18 cellular contexts compared by ENCODE assay signal in genomic region chr18:8745355-8746014, GRCh38. TPM values are rescaled to one million over a fixed set of nuclear protein-coding genes. Genes with fewer than 3 reads are reported as not detected.
A peak's percentile ranks its signal among the peaks of the same experiment; 100 is the strongest.
DNase-seq lines count a peak whose midpoint lies in the region; ATAC-seq and TF ChIP-seq lines count a peak whose summit lies in the region.
"Had no signal": no experiment of that assay in that cellular context is flagged by ENCODE, and none has a peak within 500 bp of the region (broad histone marks: within the 10 kb centered on the region; RNA-seq: fewer than 3 reads in every experiment).

No MANE protein-coding gene starts in this region.

- H3K79me2 ChIP-seq in OCI-LY1 (ENCODE audit: insufficient read depth, low read length) = no peaks in the 10 kb centered on the region

- no peak for TF ChIP-seq CTCF in OCI-LY1 (IDR thresholded peaks at IDR 0.05; ENCODE audit: low read length)

- H4K20me1 ChIP-seq in BLaER1 = peaks cover 85% of the 10 kb centered on the region
- no peaks in the 10 kb centered on the region for H4K20me1 ChIP-seq in OCI-LY1 (ENCODE audit: insufficient read depth, low read length)

- peaks cover 24 to 52% (median 45%) of the 10 kb centered on the region in 4 donors for H3K4me1 Mint-ChIP-seq in naive thymus-derived CD8-positive, alpha-beta T cell

- H2AFZ ChIP-seq in OCI-LY1 (ENCODE audit: low read length) = no peak overlapping the region

- peaks cover 0 to 3% (median 0%) of the 10 kb centered on the region in 5 donors for H3K27me3 Mint-ChIP-seq in naive thymus-derived CD8-positive, alpha-beta T cell
- H3K27me3 Mint-ChIP-seq: T-helper 17 cell had no signal

- POLR2A ChIA-PET in naive thymus-derived CD8-positive, alpha-beta T cell (lab: Charles Lee) = interaction anchor here (1.1 kb wide), 1 partner anchor 8 kb away, joined by 4 read pairs; no protein-coding TSS in a partner anchor

- in situ Hi-C loops in KBM-7 (cut with MboI; ENCODE audit: low pct_unique_long_range_greater_than_20kb, low sequenced_read_pairs) = no loop called here

- H3K36me3 ChIP-seq in BLaER1 = peaks cover 97% of the 10 kb centered on the region
- peaks cover 59% of the 10 kb centered on the region for H3K36me3 ChIP-seq in OCI-LY1 (ENCODE audit: insufficient read depth, low read length)
- H3K36me3 ChIP-seq: upper lobe of left lung had no signal

- H3K9me3 Mint-ChIP-seq in naive thymus-derived CD8-positive, alpha-beta T cell = peaks cover 0 to 22% (median 4%) of the 10 kb centered on the region in 9 donors

- H3K9ac ChIP-seq in BLaER1 (no peak overlapping the region), OCI-LY1 (ENCODE audit: low read length) (peak overlapping the region; percentile 39)

- H3K27me3 ChIP-seq in BLaER1 (no peaks in the 10 kb centered on the region), OCI-LY1 (ENCODE audit: insufficient read depth, low read length) (no peaks in the 10 kb centered on the region)
- H3K27me3 ChIP-seq: upper lobe of left lung had no signal

- H3F3A ChIP-seq in OCI-LY1 (ENCODE audit: insufficient read depth, low read length) = no peaks in the 10 kb centered on the region

- intact Hi-C loops in left ventricle myocardium superior (cut with micrococcal nuclease) = no loop called here

- H3K4me1 ChIP-seq in BLaER1 (peaks cover 98% of the 10 kb centered on the region), OCI-LY1 (ENCODE audit: insufficient read depth, low read length, severe bottlenecking) (peaks cover 60% of the 10 kb centered on the region)
- H3K4me1 ChIP-seq: upper lobe of left lung had no signal

- DNase-seq in GM04503 (ENCODE audit: low read depth) = peak; percentile 56
- DNase-seq in naive thymus-derived CD8-positive, alpha-beta T cell = peak in 1 of 10 donors; percentile 13
- no peak for DNase-seq in left ventricle myocardium superior
- DNase-seq in HuH-7 (ENCODE audit: low spot score) = no peak
- DNase-seq in KBM-7 = no peak
- DNase-seq: activated CD4-positive, alpha-beta T cell treated with anti-CD3 and anti-CD28 coated beads for 1 hour; natural killer cell; NCI-H1694 treated with DMSO at 0.1 percent for 48 hours; NCI-H510A treated with DMSO at 0.1 percent for 48 hours; T-helper 17 cell; upper lobe of left lung had no signal

- H3K27ac ChIP-seq in BLaER1 (0 out of 2 replicates have a peak overlapping the region, but pooled peaks have one; percentile 16), OCI-LY1 (ENCODE audit: low read depth, low read length, poor library complexity, severe bottlenecking) (peak overlapping the region; percentile 87)
- H3K27ac ChIP-seq: RWPE1, upper lobe of left lung had no signal

- peaks cover 21% of the 10 kb centered on the region for H3K9me3 ChIP-seq in BLaER1
- peaks cover 14% of the 10 kb centered on the region for H3K9me3 ChIP-seq in OCI-LY1 (ENCODE audit: low read length)
- H3K9me3 ChIP-seq: upper lobe of left lung had no signal

- ATAC-seq in naive thymus-derived CD8-positive, alpha-beta T cell = no peak
- ATAC-seq in left ventricle myocardium superior (no peak), HG02798 (IDR thresholded peaks at IDR 0.05; ENCODE audit: poor library complexity, unreplicated experiment) (no peak)
- ATAC-seq: HepG2 had no signal

- peak overlapping the region; percentile 69 for H3K4me2 ChIP-seq in BLaER1
- H3K4me2 ChIP-seq in OCI-LY1 (ENCODE audit: low read length) = peak overlapping the region; percentile 62

- peak overlapping the region in 4 of 10 donors; percentile 14 to 91 (median 82) for H3K27ac Mint-ChIP-seq in naive thymus-derived CD8-positive, alpha-beta T cell
- H3K27ac Mint-ChIP-seq: activated T-cell treated with anti-CD3 and anti-CD28 coated beads, Interleukin-2, amount 50 U/mL, for 72 hours; dendritic cell treated with granulocyte-macrophage colony-stimulating factor and Interleukin-4, amounts not matched to agents 40 ng/mL and 50 ng/mL, for 4 days; T-helper 17 cell had no signal

- peak overlapping the region in 9 of 10 donors; percentile 3 to 76 (median 40) for H3K4me3 Mint-ChIP-seq in naive thymus-derived CD8-positive, alpha-beta T cell
- H3K4me3 Mint-ChIP-seq: dendritic cell treated with granulocyte-macrophage colony-stimulating factor and Interleukin-4, amounts not matched to agents 40 ng/mL and 50 ng/mL, for 4 days; natural killer cell; T-helper 17 cell had no signal

- peaks cover 0 to 10% (median 4%) of the 10 kb centered on the region in 3 donors for H3K36me3 Mint-ChIP-seq in naive thymus-derived CD8-positive, alpha-beta T cell
- H3K36me3 Mint-ChIP-seq: natural killer cell had no signal

- no peak overlapping the region for H3K4me3 ChIP-seq in BLaER1
- H3K4me3 ChIP-seq in OCI-LY1 (ENCODE audit: low read depth, low read length, poor library complexity, severe bottlenecking) = peak overlapping the region; percentile 41
- H3K4me3 ChIP-seq: upper lobe of left lung had no signal

- H3K9me2 ChIP-seq in OCI-LY1 (ENCODE audit: low read depth, low read length) = no peaks in the 10 kb centered on the region

RNA-seq across cellular contexts. Expression of gene MTCL1, which starts 40.1 kb away (rescaled TPM):
- under 1 TPM; 0.13 to 0.41 TPM for total RNA-seq in naive thymus-derived CD8-positive, alpha-beta T cell
- not detected for polyA plus RNA-seq in naive thymus-derived CD8-positive, alpha-beta T cell
- total RNA-seq in left ventricle myocardium superior = 6.7 TPM
